ENCODE assay signal across 8 cellular contexts in genomic region chr16:89924298-89924924, GRCh38. TPM values are rescaled to one million over a fixed set of nuclear protein-coding genes. Genes with fewer than 3 reads are reported as not detected.
DNase-seq lines count a peak whose midpoint lies in the region; ATAC-seq, FAIRE-seq and TF ChIP-seq lines count a peak whose summit lies in the region.

No MANE protein-coding gene starts in this region.

- no peak for TF ChIP-seq CTCF in Caco-2 (IDR thresholded peaks at IDR 0.05; ENCODE audit: insufficient read depth in 1 of 2, low read depth in 1 of 2, low read length in 1 of 2, severe bottlenecking in 1 of 2, unreplicated experiment in 1 of 2)
- TF ChIP-seq CTCF in IMR-90 (conservative IDR thresholded peaks at IDR 0.05; ENCODE audit: low read depth, low read length): no peak
- no peak for TF ChIP-seq CTCF in SK-N-SH (IDR thresholded peaks at IDR 0.05)
- no peak for TF ChIP-seq CTCF in endodermal cell (conservative IDR thresholded peaks at IDR 0.05)
- TF ChIP-seq CTCF in osteocyte (IDR thresholded peaks at IDR 0.05): no peak

- TF ChIP-seq RAD21 in IMR-90 (IDR thresholded peaks at IDR 0.05; ENCODE audit: low read length) (no peak), SK-N-SH (IDR thresholded peaks at IDR 0.05; ENCODE audit: low read length) (no peak)

- no peak overlapping the region for H2AFZ ChIP-seq in IMR-90 (replicated peaks; ENCODE audit: low read length, poor library complexity)
- H2AFZ ChIP-seq in SK-N-SH (ENCODE audit: low read depth): no peak overlapping the region

- no peak overlapping the region for H3K14ac ChIP-seq in IMR-90 (replicated peaks; ENCODE audit: low read depth, low read length)

- H4K8ac ChIP-seq in IMR-90 (ENCODE audit: low read depth in 2 of 2, low read length in 2 of 2): no peak overlapping the region

- peak overlapping the region; percentile 72 for H3K4me3 ChIP-seq in Caco-2 (ENCODE audit: low read depth, low read length)
- peak overlapping the region; percentile 83 for H3K4me3 ChIP-seq in IMR-90 (ENCODE audit: insufficient read depth, low read depth, low read length)
- peak overlapping the region; percentile 83 to 89 for H3K4me3 ChIP-seq in SK-N-SH (ENCODE audit: low read depth in 2 of 2, low read length in 1 of 2)
- H3K4me3 ChIP-seq in endodermal cell (ENCODE audit: low read length): peak overlapping the region; percentile 84
- H3K4me3 ChIP-seq in small intestine (ENCODE audit: low read depth in 1 of 2, low read length in 2 of 2): no peak overlapping the region

- H3K79me1 ChIP-seq in IMR-90 (ENCODE audit: low read depth in 1 of 2, low read length in 2 of 2): peaks cover 14 to 74% of the 10 kb centered on the region in 2 experiments

- no peak overlapping the region for H3K27ac Mint-ChIP-seq in Caco-2 (ENCODE audit: unreplicated experiment)
- H3K27ac Mint-ChIP-seq in endodermal cell: no peak overlapping the region
- no peak overlapping the region for H3K27ac Mint-ChIP-seq in osteocyte (ENCODE audit: unreplicated experiment)

- peaks cover 62% of the 10 kb centered on the region for H3K79me2 ChIP-seq in SK-N-SH (ENCODE audit: insufficient read depth)

- TF ChIP-seq POLR2A in IMR-90 (IDR thresholded peaks at IDR 0.05; ENCODE audit: low read depth, low read length): no peak

- H3K9me3 Mint-ChIP-seq in Caco-2 (ENCODE audit: unreplicated experiment): no peaks in the 10 kb centered on the region
- no peaks in the 10 kb centered on the region for H3K9me3 Mint-ChIP-seq in endodermal cell
- H3K9me3 Mint-ChIP-seq in osteocyte (ENCODE audit: unreplicated experiment): no peaks in the 10 kb centered on the region

- intact Hi-C loops in Caco-2 (cut with micrococcal nuclease; ENCODE audit: unreplicated experiment): loop anchor here (10.0 kb wide), 1 partner anchor 100 kb away; the partner anchor contains the start of gene SPIRE2
- intact Hi-C loops in IMR-90 (cut with micrococcal nuclease): loop anchor here (10.0 kb wide), 1 partner anchor 100 kb away; no protein-coding TSS in a partner anchor

- H3K36me3 ChIP-seq in Caco-2 (ENCODE audit: control insufficient read depth, insufficient read depth, low read length) (no peaks in the 10 kb centered on the region), IMR-90 (ENCODE audit: control insufficient read depth, insufficient read depth, low read length) (peaks cover 3% of the 10 kb centered on the region; the same call in 1 of the 2 replicates), SK-N-SH (replicated peaks in 1 of 2; ENCODE audit: control insufficient read depth in 1 of 2, insufficient read depth in 2 of 2, low read length in 1 of 2) (peaks cover 6 to 17% of the 10 kb centered on the region in 2 experiments), endodermal cell (ENCODE audit: control insufficient read depth, insufficient read depth, low read length) (peaks cover 17% of the 10 kb centered on the region), small intestine (ENCODE audit: control insufficient read depth in 2 of 2, insufficient read depth in 2 of 2, low read length in 2 of 2) (no peaks in the 10 kb centered on the region)

- CTCF ChIA-PET in Caco-2 (lab: Charles Lee) (interaction anchor here (0.7 kb wide), 1 partner anchor 770 kb away, joined by 5 read pairs; no protein-coding TSS in a partner anchor), IMR-90 (lab: Yijun Ruan, JAX) (no interaction called here), SK-N-SH (lab: Yijun Ruan, JAX) (interaction anchor here (0.7 to 6.1 kb wide), 10 partner anchors 15 to 224 kb away, joined by 3 to 53 read pairs (median 4); partner anchors contain the start of gene DEF8)

- no peak overlapping the region for H3K27ac ChIP-seq in IMR-90 (ENCODE audit: insufficient read depth, low read length)
- peak overlapping the region; percentile 36 to 78; a peak in 3 of 4 replicates for H3K27ac ChIP-seq in SK-N-SH (ENCODE audit: low read depth in 2 of 2, low read length in 1 of 2)
- H3K27ac ChIP-seq in endodermal cell (ENCODE audit: low read depth, low read length): peak overlapping the region; percentile 93
- no peak overlapping the region for H3K27ac ChIP-seq in small intestine (ENCODE audit: low read depth in 1 of 2, low read length in 1 of 2)

- no peak overlapping the region for H2BK120ac ChIP-seq in IMR-90 (ENCODE audit: low read depth, low read length)

- no peak for FAIRE-seq in small intestine (lab: Jason Lieb, UNC)

- H3K27me3 Mint-ChIP-seq in Caco-2 (ENCODE audit: insufficient read depth, unreplicated experiment): no peaks in the 10 kb centered on the region
- H3K27me3 Mint-ChIP-seq in endodermal cell (ENCODE audit: insufficient read depth): peaks cover 30% of the 10 kb centered on the region
- no peaks in the 10 kb centered on the region for H3K27me3 Mint-ChIP-seq in osteocyte (ENCODE audit: unreplicated experiment)

- H3K4ac ChIP-seq in IMR-90 (ENCODE audit: low read depth, low read length): no peak overlapping the region

- H2BK20ac ChIP-seq in IMR-90 (ENCODE audit: low read depth, low read length): no peak overlapping the region

- ATAC-seq in IMR-90 (ENCODE audit: low read depth) (no peak), HG03571 (IDR thresholded peaks at IDR 0.05; ENCODE audit: unreplicated experiment) (no peak), HG02870 (IDR thresholded peaks at IDR 0.05; ENCODE audit: unreplicated experiment) (no peak)

- H3K27me3 ChIP-seq in Caco-2 (replicated peaks; ENCODE audit: control insufficient read depth, insufficient read depth, low read length) (0 out of 2 replicates have a peak, but pooled peaks cover 2% of the 10 kb centered on the region), IMR-90 (ENCODE audit: control insufficient read depth, insufficient read depth, low read length) (no peaks in the 10 kb centered on the region), SK-N-SH (ENCODE audit: insufficient read depth) (no peaks in the 10 kb centered on the region), endodermal cell (ENCODE audit: control insufficient read depth, insufficient read depth, low read length, poor library complexity, severe bottlenecking) (no peaks in the 10 kb centered on the region), small intestine (ENCODE audit: control insufficient read depth in 2 of 2, insufficient read depth in 2 of 2, low read length in 2 of 2) (peaks cover 0 to 1% of the 10 kb centered on the region in 2 donors)

- H3K4me1 Mint-ChIP-seq in Caco-2 (ENCODE audit: low read depth, unreplicated experiment) (peaks cover 6% of the 10 kb centered on the region), endodermal cell (peaks cover 14% of the 10 kb centered on the region), osteocyte (ENCODE audit: unreplicated experiment) (peaks cover 40% of the 10 kb centered on the region)

- in situ Hi-C loops in IMR-90 (cut with MboI; ENCODE audit: low sequenced_read_pairs): no loop called here

- peaks cover 44% of the 10 kb centered on the region for H3F3A ChIP-seq in SK-N-SH (replicated peaks; ENCODE audit: insufficient read depth)

- no peak overlapping the region for H2BK5ac ChIP-seq in IMR-90 (ENCODE audit: low read depth, low read length, poor library complexity, severe bottlenecking)

- H4K5ac ChIP-seq in IMR-90 (ENCODE audit: low read depth, low read length): no peak overlapping the region

- POLR2A ChIA-PET in Caco-2 (lab: Charles Lee): interaction anchor here (0.7 to 1.5 kb wide), 4 partner anchors 16 to 1806 kb away, joined by 3 to 4 read pairs (median 4); no protein-coding TSS in a partner anchor
- POLR2A ChIA-PET in IMR-90 (lab: Charles Lee; ENCODE audit: unreplicated experiment): interaction anchor here (0.5 to 1.1 kb wide), 3 partner anchors 16 to 237 kb away, joined by 4 to 12 read pairs (median 9); no protein-coding TSS in a partner anchor
- POLR2A ChIA-PET in SK-N-SH (lab: Yijun Ruan, JAX): interaction anchor here (0.6 to 3.5 kb wide), 10 partner anchors 8 to 218 kb away, joined by 3 to 24 read pairs (median 4); no protein-coding TSS in a partner anchor

- H4K20me1 ChIP-seq in IMR-90 (ENCODE audit: insufficient read depth, low read length): peaks cover 51% of the 10 kb centered on the region
- H4K20me1 ChIP-seq in SK-N-SH (ENCODE audit: insufficient read depth): peaks cover 59% of the 10 kb centered on the region

- H2AK5ac ChIP-seq in IMR-90 (ENCODE audit: low read depth, low read length): peak overlapping the region; percentile 24; the same call in 1 of the 2 replicates

- H3K56ac ChIP-seq in IMR-90 (ENCODE audit: extremely low read depth, insufficient read depth, low read length): no peak overlapping the region

- no peaks in the 10 kb centered on the region for H3K9me3 ChIP-seq in Caco-2
- H3K9me3 ChIP-seq in IMR-90 (ENCODE audit: control insufficient read depth, insufficient read depth, low read length): no peaks in the 10 kb centered on the region
- H3K9me3 ChIP-seq in SK-N-SH: no peaks in the 10 kb centered on the region
- no peaks in the 10 kb centered on the region for H3K9me3 ChIP-seq in endodermal cell (ENCODE audit: control insufficient read depth, low read length)
- H3K9me3 ChIP-seq in small intestine (ENCODE audit: control insufficient read depth, low read depth): no peaks in the 10 kb centered on the region

- peak overlapping the region; percentile 55 for H3K9ac ChIP-seq in IMR-90 (ENCODE audit: low read depth, low read length)
- peak overlapping the region; percentile 96; the same call in 1 of the 2 replicates for H3K9ac ChIP-seq in SK-N-SH
- peak overlapping the region; percentile 69 for H3K9ac ChIP-seq in endodermal cell (ENCODE audit: extremely low read depth, low read length, poor library complexity, severe bottlenecking)

- H2BK15ac ChIP-seq in IMR-90 (ENCODE audit: low read depth, low read length): no peak overlapping the region

- H3K9me1 ChIP-seq in IMR-90 (ENCODE audit: insufficient read depth, low read length): peaks cover 15% of the 10 kb centered on the region

- H3K4me1 ChIP-seq in Caco-2: peaks cover 31% of the 10 kb centered on the region
- peaks cover 12% of the 10 kb centered on the region for H3K4me1 ChIP-seq in IMR-90 (ENCODE audit: control insufficient read depth, insufficient read depth, low read length)
- peaks cover 12 to 29% of the 10 kb centered on the region in 2 experiments; a peak in 3 of 4 replicates for H3K4me1 ChIP-seq in SK-N-SH (ENCODE audit: control insufficient read depth in 1 of 2, insufficient read depth in 2 of 2, low read depth in 1 of 2, low read length in 1 of 2)
- H3K4me1 ChIP-seq in endodermal cell (ENCODE audit: control insufficient read depth, insufficient read depth, low read length): no peaks in the 10 kb centered on the region
- H3K4me1 ChIP-seq in small intestine (ENCODE audit: control insufficient read depth in 2 of 2, insufficient read depth in 1 of 2, low read depth in 1 of 2, low read length in 1 of 2): peaks cover 2 to 17% of the 10 kb centered on the region in 2 donors

- H4K91ac ChIP-seq in IMR-90 (ENCODE audit: insufficient read depth, low read depth, low read length): no peak overlapping the region

- H3K23ac ChIP-seq in IMR-90 (ENCODE audit: low read depth, low read length): no peak overlapping the region

- H3K9me2 ChIP-seq in SK-N-SH: no peaks in the 10 kb centered on the region

- no peak for TF ChIP-seq EP300 in SK-N-SH (IDR thresholded peaks at IDR 0.05; ENCODE audit: borderline replicate concordance in 1 of 2, low read depth in 1 of 2, low read length in 1 of 2)

- H3K4me3 Mint-ChIP-seq in Caco-2 (ENCODE audit: unreplicated experiment) (peak overlapping the region; percentile 85), endodermal cell (peak overlapping the region; percentile 79), osteocyte (ENCODE audit: unreplicated experiment) (peak overlapping the region; percentile 75)

- H3K4me2 ChIP-seq in IMR-90 (ENCODE audit: low read depth, low read length) (peak overlapping the region; percentile 85), SK-N-SH (peak overlapping the region; percentile 94)

- peak overlapping the region; percentile 96 for H2AK9ac ChIP-seq in IMR-90 (replicated peaks; ENCODE audit: low read depth, low read length, poor library complexity)

- H3K18ac ChIP-seq in IMR-90 (ENCODE audit: low read depth, low read length): no peak overlapping the region

- no TSS peak for BruUV-seq in Caco-2 (replicated peaks; lab: Mats Ljungman, UMichigan)
- BruUV-seq in IMR-90 (replicated peaks; lab: Mats Ljungman, UMichigan): no TSS peak

- 2% methylated on average over 9 of the region's 14 CpGs; no CpG with 5 or more reads in 1 of the 2 experiments for WGBS in IMR-90 (ENCODE audit: extremely low coverage in 2 of 2, insufficient read length in 1 of 2), 2 experiments
- 6% methylated on average over 8 of the region's 14 CpGs for WGBS in SK-N-SH (ENCODE audit: low lambda C conversion rate)
- 3 to 4% methylated on average over 3 to 14 of the region's 14 CpGs for WGBS in endodermal cell (ENCODE audit: insufficient coverage in 1 of 2, insufficient read length in 1 of 2), 2 experiments
- 2 to 3% (median 2%) methylated on average over 11 to 14 of the region's 14 CpGs for WGBS in small intestine, 3 donors

- dilution Hi-C loops in IMR-90 (cut with HindIII; ENCODE audit: low sequenced_read_pairs, unreplicated experiment): no loop called here

- DNase-seq in Caco-2: peak in 1 of 2 experiments; percentile 62
- DNase-seq in IMR-90: peak; percentile 44
- DNase-seq in SK-N-SH: peak; percentile 67
- peak; percentile 91 for DNase-seq in endodermal cell
- no peak for DNase-seq in osteocyte (ENCODE audit: extremely low spot score, unreplicated experiment)
- DNase-seq in small intestine: no peak

- H3K36me3 Mint-ChIP-seq in Caco-2 (ENCODE audit: insufficient read depth, unreplicated experiment) (peaks cover 27% of the 10 kb centered on the region), endodermal cell (ENCODE audit: low read depth) (peaks cover 10% of the 10 kb centered on the region), osteocyte (ENCODE audit: unreplicated experiment) (peaks cover 7% of the 10 kb centered on the region)

RNA-seq across cellular contexts. Expression of gene TUBB3, which starts 1.3 kb away (rescaled TPM):
- 31.3 and 37.5 TPM in 2 replicates for total RNA-seq in Caco-2 (2022)
- total RNA-seq in IMR-90 (2012; rRNA removed): 311 and 337 TPM in 2 replicates
- polyA plus RNA-seq in IMR-90 (2012; rRNA removed): 410 and 428 TPM in 2 replicates
- polyA plus RNA-seq in IMR-90 (2012; cell fraction: cytosol; rRNA removed): 269 and 452 TPM in 2 replicates
- 172 and 406 TPM in 2 replicates for polyA plus RNA-seq in IMR-90 (2012; cell fraction: nucleus; rRNA removed; ENCODE audit: low replicate concordance)
- polyA plus RNA-seq in SK-N-SH (2012; rRNA removed): 375 and 428 TPM in 2 replicates
- polyA plus RNA-seq in SK-N-SH (2012; cell fraction: cytosol; rRNA removed): 199 and 310 TPM in 2 replicates
- 384 TPM in 2 replicates for polyA plus RNA-seq in SK-N-SH (2012; cell fraction: nucleus; rRNA removed)
- 100 to 1,000 TPM; 109 to 140 TPM for total RNA-seq in endodermal cell
- 466 TPM for polyA plus RNA-seq in endodermal cell (2013, experiment 1 of 2)
- polyA plus RNA-seq in endodermal cell (2013, experiment 2 of 2): 448 TPM
- 84.9 and 95.8 TPM in 2 replicates for total RNA-seq in osteocyte
- 10 to 100 TPM in 1 of 3 donors, 1 to 10 TPM in 1, under 1 TPM in 1; 0.89 to 42.0 (median 2.7) TPM for polyA plus RNA-seq in small intestine

RNA-seq across cellular contexts. Expression of gene MC1R, which starts 5.7 kb away (rescaled TPM):
- total RNA-seq in Caco-2 (2022) (5.6 and 6.5 TPM in 2 replicates), IMR-90 (2012; rRNA removed) (3.8 and 4.4 TPM in 2 replicates), endodermal cell (1 to 10 TPM; 3.4 to 4.8 TPM), osteocyte (6.5 and 6.9 TPM in 2 replicates)
- polyA plus RNA-seq in IMR-90 (2012; rRNA removed) (9.5 TPM in 2 replicates), SK-N-SH (2012; rRNA removed) (11.1 and 12.7 TPM in 2 replicates), small intestine (1 to 10 TPM; 3.4 to 5.1 (median 4.3) TPM)
- polyA plus RNA-seq in IMR-90 (2012; cell fraction: cytosol; rRNA removed): 3.3 and 6.2 TPM in 2 replicates
- 49.5 and 79.2 TPM in 2 replicates for polyA plus RNA-seq in IMR-90 (2012; cell fraction: nucleus; rRNA removed; ENCODE audit: low replicate concordance)
- polyA plus RNA-seq in SK-N-SH (2012; cell fraction: cytosol; rRNA removed): 2.7 and 4.6 TPM in 2 replicates
- polyA plus RNA-seq in SK-N-SH (2012; cell fraction: nucleus; rRNA removed): 35.2 and 44.1 TPM in 2 replicates
- polyA plus RNA-seq in endodermal cell (2013, experiment 1 of 2): 2.7 TPM
- polyA plus RNA-seq in endodermal cell (2013, experiment 2 of 2): 2.9 TPM

RNA-seq across cellular contexts. Expression of gene DEF8, which starts 24.1 kb away (rescaled TPM):
- total RNA-seq in Caco-2 (2022) (132 and 145 TPM in 2 replicates), IMR-90 (2012; rRNA removed) (129 and 134 TPM in 2 replicates), endodermal cell (10 to 100 TPM; 74.9 to 81.2 TPM), osteocyte (78.7 and 82.8 TPM in 2 replicates)
- polyA plus RNA-seq in IMR-90 (2012; rRNA removed) (141 and 160 TPM in 2 replicates), SK-N-SH (2012; rRNA removed) (112 and 119 TPM in 2 replicates), small intestine (10 to 100 TPM; 18.3 to 33.2 (median 28.8) TPM)
- polyA plus RNA-seq in IMR-90 (2012; cell fraction: cytosol; rRNA removed): 177 and 213 TPM in 2 replicates
- polyA plus RNA-seq in IMR-90 (2012; cell fraction: nucleus; rRNA removed; ENCODE audit: low replicate concordance): 286 and 445 TPM in 2 replicates
- polyA plus RNA-seq in SK-N-SH (2012; cell fraction: cytosol; rRNA removed): 64.2 and 86.4 TPM in 2 replicates
- 254 and 369 TPM in 2 replicates for polyA plus RNA-seq in SK-N-SH (2012; cell fraction: nucleus; rRNA removed)
- 53.8 TPM for polyA plus RNA-seq in endodermal cell (2013, experiment 1 of 2)
- polyA plus RNA-seq in endodermal cell (2013, experiment 2 of 2): 53.3 TPM

RNA-seq across cellular contexts. Expression of gene TCF25, which starts 51.0 kb away (rescaled TPM):
- total RNA-seq in Caco-2 (2022) (196 and 244 TPM in 2 replicates), IMR-90 (2012; rRNA removed) (119 and 127 TPM in 2 replicates), endodermal cell (100 to 1,000 TPM; 172 to 176 TPM), osteocyte (251 and 267 TPM in 2 replicates)
- polyA plus RNA-seq in IMR-90 (2012; rRNA removed) (184 and 199 TPM in 2 replicates), SK-N-SH (2012; rRNA removed) (162 and 208 TPM in 2 replicates), small intestine (100 to 1,000 TPM; 130 to 356 (median 204) TPM)
- polyA plus RNA-seq in IMR-90 (2012; cell fraction: cytosol; rRNA removed): 143 and 185 TPM in 2 replicates
- polyA plus RNA-seq in IMR-90 (2012; cell fraction: nucleus; rRNA removed; ENCODE audit: low replicate concordance): 445 and 688 TPM in 2 replicates
- 85.4 and 106 TPM in 2 replicates for polyA plus RNA-seq in SK-N-SH (2012; cell fraction: cytosol; rRNA removed)
- polyA plus RNA-seq in SK-N-SH (2012; cell fraction: nucleus; rRNA removed): 673 and 1,102 TPM in 2 replicates
- polyA plus RNA-seq in endodermal cell (2013, experiment 1 of 2): 131 TPM
- 130 TPM for polyA plus RNA-seq in endodermal cell (2013, experiment 2 of 2)

Comparison
In these comparisons a context has a peak if more than half of its experiments do, and no peak if none do; other contexts are left out.
1. DNase-seq: peak in IMR-90 (single experiment), SK-N-SH (single experiment) and endodermal cell (single experiment); none in osteocyte (single experiment) and small intestine (single experiment).
2. H3K4me3 ChIP-seq: peak in Caco-2 (single experiment), IMR-90 (single experiment), SK-N-SH (2 of 2) and endodermal cell (single experiment); none in small intestine (0 of 2).
3. H3K27ac ChIP-seq: peak in SK-N-SH (2 of 2) and endodermal cell (single experiment); none in IMR-90 (single experiment) and small intestine (0 of 2).
4. Peak in every context shown above with its lines, with median percentiles within 50 percentile points of each other: H3K4me3 Mint-ChIP-seq and H3K9ac ChIP-seq.